ENCODE assay signal across 21 cellular contexts in the genomic region with DNA sequence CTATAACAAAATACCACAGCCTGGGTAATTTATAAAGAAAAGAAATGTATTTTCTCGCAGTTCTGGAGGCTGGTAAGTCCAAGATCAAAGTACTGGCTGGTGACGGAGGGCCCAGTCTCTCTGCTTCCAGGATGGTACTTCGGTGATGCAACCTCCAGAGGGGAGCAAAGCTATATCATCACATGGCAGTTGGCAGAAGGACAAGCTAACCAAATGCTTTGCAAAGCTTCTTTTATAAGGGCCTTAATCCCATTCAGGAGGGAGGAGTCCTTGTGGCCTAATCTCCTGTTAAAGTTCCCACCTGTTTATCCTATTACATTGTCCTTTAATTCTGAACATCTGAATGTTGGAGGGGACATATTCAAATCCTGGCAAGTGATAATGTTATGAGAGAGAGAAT.
DNase-seq lines count a peak whose midpoint lies in the region; ATAC-seq and TF ChIP-seq lines count a peak whose summit lies in the region.
"Had no signal": no experiment of that assay in that cellular context is flagged by ENCODE, and none has a peak within 500 bp of the region (broad histone marks: within the 10 kb centered on the region; RNA-seq: fewer than 3 reads in every experiment).

No MANE protein-coding gene starts in this region.

- 92 to 93% methylated on average over 3 of the region's 3 CpGs for WGBS in endodermal cell (ENCODE audit: insufficient coverage in 1 of 2, insufficient read length in 1 of 2), 2 experiments
- 66% methylated on average over 3 of the region's 3 CpGs for WGBS in mesenchymal stem cell

- in situ Hi-C loops in HAP-1 (cut with MboI; ENCODE audit: low sequenced_read_pairs): no loop called here

- no peak for ATAC-seq in PC-3
- ATAC-seq: HepG2 had no signal

- H3K9me3 ChIP-seq in HAP-1: no peaks in the 10 kb centered on the region
- no peaks in the 10 kb centered on the region for H3K9me3 ChIP-seq in PC-3 (ENCODE audit: low read length)
- H3K9me3 ChIP-seq in endodermal cell (ENCODE audit: control insufficient read depth, low read length): no peaks in the 10 kb centered on the region
- H3K9me3 ChIP-seq in mesenchymal stem cell (ENCODE audit: control insufficient read depth, low read length): no peaks in the 10 kb centered on the region
- H3K9me3 ChIP-seq: MG63, SJSA1 had no signal

- no peak overlapping the region for H3K4me3 Mint-ChIP-seq in endodermal cell
- H3K4me3 Mint-ChIP-seq: HFFc6 had no signal

- H3F3A ChIP-seq in PC-3 (ENCODE audit: low read length, unreplicated experiment): no peaks in the 10 kb centered on the region

- no peaks in the 10 kb centered on the region for H3K79me1 ChIP-seq in mesenchymal stem cell (replicated peaks; ENCODE audit: low read length, poor library complexity, severe bottlenecking)

- BruUV-seq in PC-3 (replicated peaks; lab: Mats Ljungman, UMichigan): no TSS peak

- peaks cover 1% of the 10 kb centered on the region for H3K27me3 Mint-ChIP-seq in endodermal cell (ENCODE audit: insufficient read depth)

- no peaks in the 10 kb centered on the region for H3K4me1 ChIP-seq in HAP-1
- no peaks in the 10 kb centered on the region for H3K4me1 ChIP-seq in PC-3 (ENCODE audit: insufficient read depth, low read length)
- H3K4me1 ChIP-seq in endodermal cell (ENCODE audit: control insufficient read depth, insufficient read depth, low read length): no peaks in the 10 kb centered on the region
- no peaks in the 10 kb centered on the region for H3K4me1 ChIP-seq in mesenchymal stem cell (ENCODE audit: control insufficient read depth, insufficient read depth, low read depth, low read length)
- H3K4me1 ChIP-seq: SJSA1 had no signal

- no peak overlapping the region for H3K4me2 ChIP-seq in PC-3 (ENCODE audit: low read length)
- no peak overlapping the region for H3K4me2 ChIP-seq in mesenchymal stem cell (ENCODE audit: low read length, poor library complexity, severe bottlenecking)
- H3K4me2 ChIP-seq: KMS-11, PC-9 had no signal

- H4K8ac ChIP-seq in mesenchymal stem cell (ENCODE audit: low read length): no peak overlapping the region

- no peaks in the 10 kb centered on the region for H3K4me1 Mint-ChIP-seq in endodermal cell

- no peak overlapping the region for H3K27ac Mint-ChIP-seq in endodermal cell
- H3K27ac Mint-ChIP-seq: HFFc6 had no signal

- H3K36me3 ChIP-seq in HAP-1 (replicated peaks) (no peaks in the 10 kb centered on the region), PC-3 (ENCODE audit: low read depth, low read length) (no peaks in the 10 kb centered on the region), endodermal cell (ENCODE audit: control insufficient read depth, insufficient read depth, low read length) (no peaks in the 10 kb centered on the region), mesenchymal stem cell (ENCODE audit: control insufficient read depth in 1 of 2, insufficient read depth in 2 of 2, low read depth in 1 of 2, low read length in 2 of 2) (no peaks in the 10 kb centered on the region)
- H3K36me3 ChIP-seq: MG63, SJSA1 had no signal

- no peaks in the 10 kb centered on the region for H3K79me2 ChIP-seq in PC-3 (ENCODE audit: low read length)

- H4K20me1 ChIP-seq in PC-3 (ENCODE audit: low read length): no peaks in the 10 kb centered on the region

- no peak overlapping the region for H4K91ac ChIP-seq in mesenchymal stem cell (ENCODE audit: low read length)

- H3K18ac ChIP-seq in mesenchymal stem cell (ENCODE audit: low read depth in 1 of 2, low read length in 2 of 2): no peak overlapping the region

- H3K9ac ChIP-seq in PC-3 (ENCODE audit: low read length): no peak overlapping the region
- H3K9ac ChIP-seq in endodermal cell (ENCODE audit: extremely low read depth, low read length, poor library complexity, severe bottlenecking): no peak overlapping the region
- no peak overlapping the region for H3K9ac ChIP-seq in mesenchymal stem cell (ENCODE audit: low read length)
- H3K9ac ChIP-seq: KMS-11 had no signal

- no peak overlapping the region for H3K27ac ChIP-seq in C4-2B
- no peak overlapping the region for H3K27ac ChIP-seq in PC-3 (ENCODE audit: low read length)
- H3K27ac ChIP-seq in endodermal cell (ENCODE audit: low read depth, low read length): no peak overlapping the region
- H3K27ac ChIP-seq in mesenchymal stem cell (ENCODE audit: low read length, poor library complexity, severe bottlenecking): no peak overlapping the region
- H3K27ac ChIP-seq: KMS-11, PC-9, SJSA1 had no signal

- H2AK5ac ChIP-seq in mesenchymal stem cell (ENCODE audit: low read length, severe bottlenecking): no peak overlapping the region

- no peaks in the 10 kb centered on the region for H3K9me2 ChIP-seq in PC-3 (replicated peaks; ENCODE audit: low read length)

- H2BK5ac ChIP-seq in mesenchymal stem cell (ENCODE audit: low read depth, low read length, poor library complexity, severe bottlenecking): no peak overlapping the region

- H3K14ac ChIP-seq in mesenchymal stem cell (ENCODE audit: low read length in 2 of 2): no peak overlapping the region

- H2BK120ac ChIP-seq in mesenchymal stem cell (ENCODE audit: low read depth, low read length): no peak overlapping the region

- H2AFZ ChIP-seq in PC-3 (ENCODE audit: low read length): no peak overlapping the region
- no peak overlapping the region for H2AFZ ChIP-seq in mesenchymal stem cell (ENCODE audit: low read depth, low read length)
- H2AFZ ChIP-seq: PC-9 had no signal

- POLR2A ChIA-PET in PC-3 (lab: Charles Lee; ENCODE audit: unreplicated experiment): no interaction called here

- no peak overlapping the region for H2BK12ac ChIP-seq in mesenchymal stem cell (ENCODE audit: low read length in 2 of 2)

- no peak overlapping the region for H3K4ac ChIP-seq in mesenchymal stem cell (ENCODE audit: low read depth in 1 of 2, low read length in 2 of 2)

- H2BK15ac ChIP-seq in mesenchymal stem cell (ENCODE audit: low read depth, poor library complexity, severe bottlenecking): no peak overlapping the region

- peak; percentile 38 to 55 for DNase-seq in HAP-1 (ENCODE audit: low spot score in 2 of 2)
- peak; percentile 4 for DNase-seq in PC-3
- DNase-seq in endodermal cell: no peak
- DNase-seq in mesenchymal stem cell: no peak
- no peak for DNase-seq in anterior cingulate cortex (lab: John Stamatoyannopoulos, UW)
- no peak for DNase-seq in DMS114 treated with DMSO at 0.1 percent for 48 hours (lab: John Stamatoyannopoulos, UW; ENCODE audit: unreplicated experiment)
- DNase-seq: C1 segment of cervical spinal cord; DMS79; GOT3; HFFc6; MG63; NCI-H1092 treated with DMSO at 0.1 percent for 48 hours; NCI-H2081 treated with DMSO at 0.1 percent for 48 hours; NCI-H510A treated with DMSO at 0.1 percent for 48 hours; NK-92 treated with Interleukin-12 subunit alpha and Interleukin-12 subunit beta, amount 100 ng/mL, for 24 hours; PC-9; SW 1271 had no signal

- H3K4me3 ChIP-seq in HAP-1 (no peak overlapping the region), PC-3 (ENCODE audit: low read length) (no peak overlapping the region), endodermal cell (ENCODE audit: low read length) (no peak overlapping the region), mesenchymal stem cell (ENCODE audit: insufficient read depth in 1 of 2, low read depth in 1 of 2, low read length in 2 of 2) (no peak overlapping the region)
- H3K4me3 ChIP-seq: MG63, PC-9, SJSA1 had no signal

- H3K36me3 Mint-ChIP-seq in endodermal cell (ENCODE audit: low read depth): no peaks in the 10 kb centered on the region

- H3K9me3 Mint-ChIP-seq in endodermal cell: no peaks in the 10 kb centered on the region

- TF ChIP-seq CTCF in C4-2B (conservative IDR thresholded peaks at IDR 0.05): peak; percentile 5; the same call in 1 of the 2 replicates
- no peak for TF ChIP-seq CTCF in PC-3 (conservative IDR thresholded peaks at IDR 0.05; ENCODE audit: low read depth, low read length)
- peak; percentile 21 for TF ChIP-seq CTCF in endodermal cell (conservative IDR thresholded peaks at IDR 0.05)

- intact Hi-C loops in PC-3 (cut with micrococcal nuclease): no loop called here

- H3K27me3 ChIP-seq in HAP-1 (ENCODE audit: low read depth) (no peaks in the 10 kb centered on the region), PC-3 (ENCODE audit: low read length) (peaks cover 20% of the 10 kb centered on the region), endodermal cell (ENCODE audit: control insufficient read depth, insufficient read depth, low read length, poor library complexity, severe bottlenecking) (no peaks in the 10 kb centered on the region), mesenchymal stem cell (ENCODE audit: control insufficient read depth in 1 of 2, insufficient read depth in 1 of 2, low read length in 2 of 2) (no peaks in the 10 kb centered on the region)
- H3K27me3 ChIP-seq: MG63, SJSA1 had no signal

- H3K23ac ChIP-seq in mesenchymal stem cell (ENCODE audit: low read length in 2 of 2): no peak overlapping the region

- CTCF ChIA-PET in PC-3 (lab: Charles Lee): no interaction called here

Comparison
In these comparisons a context has a peak if more than half of its experiments do, and no peak if none do; other contexts are left out.
1. DNase-seq: peak in HAP-1 (2 of 2) and PC-3 (single experiment); none in endodermal cell (single experiment), mesenchymal stem cell (single experiment), anterior cingulate cortex (0 of 58) and DMS114 treated with DMSO at 0.1 percent for 48 hours (single experiment).